10 cellular contexts compared by ENCODE assay signal in the genomic region with DNA sequence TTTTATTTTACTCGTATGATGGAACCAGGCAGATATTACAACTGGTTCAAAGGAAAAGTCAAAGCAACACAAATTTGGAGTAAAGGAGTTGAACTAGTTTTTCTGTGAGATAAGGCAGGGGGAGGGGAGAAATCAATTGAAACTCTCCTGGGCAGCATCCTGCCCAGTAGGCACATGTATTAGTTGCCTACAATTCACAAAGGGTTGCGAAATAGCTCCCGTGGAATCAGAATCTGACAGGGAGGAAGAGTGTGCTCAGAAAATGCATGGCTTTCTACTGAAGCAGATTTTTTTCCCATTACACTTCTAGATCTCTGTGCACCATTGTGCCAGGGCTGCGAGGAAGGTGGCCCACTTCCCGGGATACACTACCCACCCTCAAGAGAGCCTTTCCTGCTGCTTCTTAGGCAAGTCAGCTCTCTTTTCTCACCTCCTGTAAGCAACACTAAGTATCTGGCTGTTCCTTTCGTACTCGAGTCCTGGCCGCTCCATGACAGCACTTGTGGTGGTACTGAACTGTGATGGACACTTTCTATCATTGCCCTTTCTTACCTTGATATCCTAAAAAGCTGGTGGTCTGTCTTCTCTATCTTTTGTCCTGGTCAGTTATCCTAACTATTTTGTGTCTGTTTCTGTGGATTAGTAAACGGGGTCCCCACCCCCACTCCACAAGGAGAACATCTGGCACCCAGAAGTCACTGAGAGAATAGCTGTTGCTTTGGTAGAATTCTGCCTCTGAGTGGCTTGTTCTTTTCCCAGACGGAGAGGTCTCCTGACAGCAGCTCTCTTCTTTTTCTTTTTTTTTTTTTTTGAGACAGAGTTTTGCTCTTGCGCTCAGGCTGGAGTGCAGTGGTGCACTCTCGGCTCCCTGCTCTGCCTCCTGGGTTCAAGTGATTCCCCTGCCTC.
DNase-seq lines count a peak whose midpoint lies in the region; ATAC-seq, FAIRE-seq and TF ChIP-seq lines count a peak whose summit lies in the region.
"Had no signal": no experiment of that assay in that cellular context is flagged by ENCODE, and none has a peak within 500 bp of the region (broad histone marks: within the 10 kb centered on the region; RNA-seq: fewer than 3 reads in every experiment).

No MANE protein-coding gene starts in this region.

- no peak overlapping the region for H3K9ac ChIP-seq in SK-N-MC (ENCODE audit: insufficient read length)

- H3K9me3 ChIP-seq in SK-N-MC (ENCODE audit: low read depth, low read length) (no peaks in the 10 kb centered on the region), lower lobe of right lung (no peaks in the 10 kb centered on the region)

- H3K4me3 ChIP-seq in SK-N-MC (peak overlapping the region; percentile 39), lower lobe of right lung (no peak overlapping the region)
- H3K4me3 ChIP-seq: skin epidermis had no signal

- no peak for FAIRE-seq in RCC 7860 (lab: Jason Lieb, UNC)
- FAIRE-seq: astrocyte had no signal

- peak; percentile 10 for DNase-seq in HCEC 1CT
- DNase-seq in SK-N-MC (ENCODE audit: low read depth, low spot score): no peak
- DNase-seq in lower lobe of right lung: no peak
- no peak for DNase-seq in RCC 7860 (ENCODE audit: low spot score)
- no peak for DNase-seq in foreskin melanocyte
- no peak for DNase-seq in central memory CD4-positive, alpha-beta T cell

- H3K27ac ChIP-seq in SK-N-MC: peak overlapping the region; percentile 79
- peak overlapping the region; percentile 74 for H3K27ac ChIP-seq in lower lobe of right lung

- no peaks in the 10 kb centered on the region for H3K27me3 ChIP-seq in lower lobe of right lung (ENCODE audit: low read depth)

- H3K36me3 ChIP-seq in SK-N-MC (ENCODE audit: insufficient read depth, low read length) (peaks cover 6% of the 10 kb centered on the region), lower lobe of right lung (peaks cover 7% of the 10 kb centered on the region)

- intact Hi-C loops in lower lobe of right lung (cut with DNase I): no loop called here

- no peak for TF ChIP-seq CTCF in lower lobe of right lung (IDR thresholded peaks at IDR 0.05)

- ATAC-seq in lower lobe of right lung (peak; percentile 73 to 76), HG03460 (IDR thresholded peaks at IDR 0.05; ENCODE audit: unreplicated experiment) (no peak)

- peak; percentile 37 for TF ChIP-seq POLR2A in GM15510 (IDR thresholded peaks at IDR 0.05; ENCODE audit: borderline replicate concordance, extremely low read depth, insufficient read length)

- H3K4me1 ChIP-seq in lower lobe of right lung: peaks cover 39% of the 10 kb centered on the region
